In the genomic region with DNA sequence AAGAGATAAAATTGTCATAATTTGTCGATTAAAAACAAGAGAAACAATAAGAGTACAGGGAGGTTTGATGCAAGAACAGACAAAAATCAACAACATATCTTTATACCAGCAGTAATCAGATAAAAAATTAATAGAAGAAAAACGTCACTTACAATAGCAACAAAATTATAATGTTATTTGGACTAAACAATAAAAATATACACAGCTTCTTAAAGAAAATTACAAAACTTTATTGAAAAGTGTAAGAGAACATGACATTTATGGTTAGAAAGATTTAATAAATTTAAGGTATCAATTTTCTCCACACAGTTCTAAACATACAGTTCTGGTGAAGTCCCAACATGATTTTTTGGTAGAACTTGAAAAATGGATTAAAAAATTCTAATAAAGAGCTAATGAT, we compare ENCODE assay signal across 21 cellular contexts.
"Had no signal": no experiment of that assay in that cellular context is flagged by ENCODE, and none has a peak within 500 bp of the region (broad histone marks: within the 10 kb centered on the region; RNA-seq: fewer than 3 reads in every experiment).

No MANE protein-coding gene starts in this region.

- FAIRE-seq: islet of Langerhans had no signal

- H3K36me3 ChIP-seq: gastrocnemius medialis, sigmoid colon, thyroid gland, vagina had no signal

- H3K27ac ChIP-seq: dorsolateral prefrontal cortex, gastrocnemius medialis, heart right ventricle, neutrophil, sigmoid colon, skin epidermis, suprapubic skin, thyroid gland, upper lobe of left lung, vagina had no signal

- H3K4me3 ChIP-seq: dorsolateral prefrontal cortex, gastrocnemius medialis, heart right ventricle, sigmoid colon, skin epidermis, suprapubic skin, thyroid gland, upper lobe of left lung, vagina had no signal

- H3K27me3 Mint-ChIP-seq: naive B cell had no signal

- H3K9me3 ChIP-seq: gastrocnemius medialis, heart right ventricle, neutrophil, sigmoid colon, suprapubic skin, thyroid gland, upper lobe of left lung, vagina had no signal

- DNase-seq: cortex of kidney; dorsolateral prefrontal cortex; effector CD8-positive, alpha-beta T cell; gastrocnemius medialis; heart right ventricle; hypothalamus; kidney glomerular epithelial cell; mesendoderm; naive B cell; sigmoid colon; stimulated activated CD4-positive, alpha-beta T cell treated with anti-CD3 and anti-CD28 coated beads, Interleukin-2, amount 100 ng/mL, for 24 hours; stimulated activated CD4-positive, alpha-beta T cell treated with anti-CD3 and anti-CD28 coated beads, Interleukin-4, amount 100 ng/mL, for 4 hours; stimulated activated naive CD4-positive, alpha-beta T cell; thyroid gland; upper lobe of left lung had no signal

- H3K4me1 ChIP-seq: sigmoid colon, thyroid gland had no signal

- H3K27me3 ChIP-seq: dorsolateral prefrontal cortex, gastrocnemius medialis, heart right ventricle, neutrophil, sigmoid colon, suprapubic skin, thyroid gland, upper lobe of left lung, vagina had no signal

- ATAC-seq: esophagus mucosa, gastrocnemius medialis, heart right ventricle had no signal

- H3K9me3 Mint-ChIP-seq: naive B cell had no signal
